ENCODE assay signal across 24 cellular contexts in genomic region chr4:3343358-3343757, GRCh38. TPM values are rescaled to one million over a fixed set of nuclear protein-coding genes. Genes with fewer than 3 reads are reported as not detected.
DNase-seq lines count a peak whose midpoint lies in the region; ATAC-seq and TF ChIP-seq lines count a peak whose summit lies in the region.
"Had no signal": no experiment of that assay in that cellular context is flagged by ENCODE, and none has a peak within 500 bp of the region (broad histone marks: within the 10 kb centered on the region; RNA-seq: fewer than 3 reads in every experiment).

No MANE protein-coding gene starts in this region.

- no peak for TF ChIP-seq CTCF in right atrium auricular region (IDR thresholded peaks at IDR 0.05)
- no peak for TF ChIP-seq CTCF in Loucy (conservative IDR thresholded peaks at IDR 0.05; ENCODE audit: low read length)
- TF ChIP-seq CTCF in brain (conservative IDR thresholded peaks at IDR 0.05), result no peak
- TF ChIP-seq CTCF in mucosa of descending colon (IDR thresholded peaks at IDR 0.05), result no peak
- TF ChIP-seq CTCF in OCI-LY7 (conservative IDR thresholded peaks at IDR 0.05; ENCODE audit: low read length), result no peak

- H4K20me1 ChIP-seq in Loucy (ENCODE audit: insufficient read depth, low read length, poor library complexity, severe bottlenecking) (peaks cover 38% of the 10 kb centered on the region), OCI-LY7 (ENCODE audit: insufficient read depth, low read length) (no peaks in the 10 kb centered on the region)

- peak overlapping the region; percentile 72 for H3K4me2 ChIP-seq in Loucy (ENCODE audit: low read depth, low read length, poor library complexity, severe bottlenecking)
- H3K4me2 ChIP-seq in OCI-LY7 (ENCODE audit: low read length), result no peak overlapping the region
- H3K4me2 ChIP-seq: SK-N-SH had no signal

- H3K27me3 ChIP-seq in right atrium auricular region (no peaks in the 10 kb centered on the region), Loucy (ENCODE audit: insufficient read depth, low read length, poor library complexity, severe bottlenecking) (no peaks in the 10 kb centered on the region)
- H3K27me3 ChIP-seq: BE2C had no signal

- no TSS peak for BruUV-seq in OCI-LY7 (replicated peaks; lab: Mats Ljungman, UMichigan)

- H3K4me1 Mint-ChIP-seq in brain, result peaks cover 58% of the 10 kb centered on the region

- H3K9me3 Mint-ChIP-seq in brain, result no peaks in the 10 kb centered on the region

- H3K9ac ChIP-seq in Loucy (ENCODE audit: low read depth, low read length, poor library complexity, severe bottlenecking), result no peak overlapping the region
- H3K9ac ChIP-seq: SK-N-SH had no signal

- no peak overlapping the region for H3K4me3 Mint-ChIP-seq in brain

- H3K9me3 ChIP-seq in right atrium auricular region (no peaks in the 10 kb centered on the region), Loucy (ENCODE audit: insufficient read depth, low read depth, low read length) (no peaks in the 10 kb centered on the region), mucosa of descending colon (no peaks in the 10 kb centered on the region), OCI-LY7 (ENCODE audit: low read length) (no peaks in the 10 kb centered on the region)
- H3K9me3 ChIP-seq: BE2C, SK-N-SH had no signal

- ATAC-seq in left cardiac atrium, result no peak
- ATAC-seq in mucosa of descending colon, result no peak
- ATAC-seq in esophagus mucosa, result no peak
- ATAC-seq: Panc1 had no signal

- intact Hi-C loops in left cardiac atrium (cut with DNase I), result no loop called here
- intact Hi-C loops in mucosa of descending colon (cut with DNase I, micrococcal nuclease), result no loop called here
- intact Hi-C loops in OCI-LY7 (cut with micrococcal nuclease; ENCODE audit: unreplicated experiment), result no loop called here

- DNase-seq in right atrium auricular region (ENCODE audit: low spot score), result peak; percentile 26
- DNase-seq in left cardiac atrium, result no peak
- DNase-seq in ureter (ENCODE audit: low spot score), result peak; percentile 42
- no peak for DNase-seq in mucosa of descending colon
- DNase-seq in OCI-LY7 (ENCODE audit: low spot score), result no peak
- DNase-seq: BE2C, Calu3, DND-41, NCI-H1092, NCI-H1417 treated with DMSO at 0.1 percent for 48 hours, NCI-H1694 treated with DMSO at 0.1 percent for 48 hours, NCI-H2081 treated with DMSO at 0.1 percent for 48 hours, NCI-H2171, NCI-H226, NCI-H510A, NCI-H69, SHP77 treated with DMSO at 0.1 percent for 48 hours, SK-N-SH had no signal

- H3K79me2 ChIP-seq in Loucy (ENCODE audit: insufficient read depth, low read length) (peaks cover 85% of the 10 kb centered on the region), OCI-LY7 (ENCODE audit: insufficient read depth, low read depth, low read length) (no peaks in the 10 kb centered on the region)

- H3K4me1 ChIP-seq in right atrium auricular region (no peaks in the 10 kb centered on the region), Loucy (ENCODE audit: insufficient read depth, low read length, poor library complexity, severe bottlenecking) (peaks cover 42% of the 10 kb centered on the region), mucosa of descending colon (ENCODE audit: low read depth) (peaks cover 2% of the 10 kb centered on the region), OCI-LY7 (ENCODE audit: insufficient read depth, low read length, poor library complexity, severe bottlenecking) (peaks cover 7% of the 10 kb centered on the region)

- peaks cover 20% of the 10 kb centered on the region for H3K36me3 Mint-ChIP-seq in brain

- POLR2A ChIA-PET in OCI-LY7 (lab: Charles Lee), result interaction anchor here (0.6 kb wide), 1 partner anchor 48 kb away, joined by 4 read pairs; no protein-coding TSS in a partner anchor

- H3K27me3 Mint-ChIP-seq in brain, result no peaks in the 10 kb centered on the region

- H3K27ac Mint-ChIP-seq in brain, result peak overlapping the region in 3 of 5 experiments; percentile 46 to 88 (median 85)

- peaks cover 3% of the 10 kb centered on the region; the same call in 1 of the 2 replicates for H3F3A ChIP-seq in Loucy (ENCODE audit: low read depth)

- CTCF ChIA-PET in OCI-LY7 (lab: Charles Lee; ENCODE audit: unreplicated experiment), result interaction anchor here (0.7 kb wide), 1 partner anchor 117 kb away, joined by 3 read pairs; no protein-coding TSS in a partner anchor

- H3K9me2 ChIP-seq in Loucy (replicated peaks; ENCODE audit: low read depth, low read length) (no peaks in the 10 kb centered on the region), OCI-LY7 (ENCODE audit: insufficient read depth, low read length) (no peaks in the 10 kb centered on the region)
- H3K9me2 ChIP-seq: SK-N-SH had no signal

- H3K4me3 ChIP-seq in right atrium auricular region, result no peak overlapping the region
- H3K4me3 ChIP-seq in Loucy (ENCODE audit: low read length, poor library complexity, severe bottlenecking), result no peak overlapping the region
- H3K4me3 ChIP-seq in mucosa of descending colon, result no peak overlapping the region
- no peak overlapping the region for H3K4me3 ChIP-seq in OCI-LY7 (ENCODE audit: low read depth, low read length, poor library complexity, severe bottlenecking)

- no peak overlapping the region for H2AFZ ChIP-seq in Loucy (ENCODE audit: low read length)
- no peak overlapping the region for H2AFZ ChIP-seq in OCI-LY7 (ENCODE audit: low read length)

- H3K36me3 ChIP-seq in right atrium auricular region (no peaks in the 10 kb centered on the region), Loucy (ENCODE audit: insufficient read depth, low read length) (peaks cover 24% of the 10 kb centered on the region), mucosa of descending colon (ENCODE audit: low read depth) (no peaks in the 10 kb centered on the region), OCI-LY7 (ENCODE audit: insufficient read depth, low read length) (no peaks in the 10 kb centered on the region)
- H3K36me3 ChIP-seq: BE2C had no signal

- H3K27ac ChIP-seq in right atrium auricular region (no peak overlapping the region), OCI-LY7 (ENCODE audit: low read depth, low read length, poor library complexity, severe bottlenecking) (no peak overlapping the region)
- H3K27ac ChIP-seq: HL-60, RWPE1 had no signal

RNA-seq across cellular contexts. Expression of gene RGS12, which starts 50.5 kb away (rescaled TPM):
- total RNA-seq in right atrium auricular region (1 to 10 TPM; 7.0 to 9.9 TPM), left cardiac atrium (10 to 100 TPM; 13.3 to 16.6 TPM), ureter (50.8 TPM), mucosa of descending colon (10 to 100 TPM; 16.4 to 28.9 (median 16.8) TPM), esophagus mucosa (50.7 TPM), OCI-LY7 (2022) (5.2 and 6.5 TPM in 2 replicates)
- 59.4 TPM for polyA plus RNA-seq in brain (ENCODE audit: insufficient read depth, low read depth, low replicate concordance)
- 6.4 and 9.4 TPM in 2 replicates for total RNA-seq in OCI-LY7 (2014; rRNA removed; shearing (Covaris generic))

Comparison
In these comparisons a context has a peak if more than half of its experiments do, and no peak if none do; other contexts are left out.
1. DNase-seq: peak in right atrium auricular region (single experiment) and ureter (single experiment); none in left cardiac atrium (single experiment), mucosa of descending colon (0 of 3) and OCI-LY7 (single experiment).